8 cellular contexts compared by ENCODE assay signal in genomic region chr14:104794641-104795467, GRCh38. TPM values are rescaled to one million over a fixed set of nuclear protein-coding genes. Genes with fewer than 3 reads are reported as not detected.
A peak's percentile ranks its signal among the peaks of the same experiment; 100 is the strongest.
DNase-seq lines count a peak whose midpoint lies in the region; ATAC-seq and TF ChIP-seq lines count a peak whose summit lies in the region.

No MANE protein-coding gene starts in this region.

- H3K4me3 ChIP-seq in CD8-positive, alpha-beta T cell (ENCODE audit: low read depth, low read length) = peak overlapping the region; percentile 61
- peak overlapping the region; percentile 65 for H3K4me3 ChIP-seq in NT2/D1 (ENCODE audit: insufficient read length, low read depth)
- H3K4me3 ChIP-seq in right lobe of liver = peak overlapping the region; percentile 69 to 88 (median 82)
- peak overlapping the region; percentile 91 for H3K4me3 ChIP-seq in thymus (ENCODE audit: low read length)

- peaks cover 11% of the 10 kb centered on the region for H3K36me3 Mint-ChIP-seq in CD8-positive, alpha-beta T cell
- peaks cover 19% of the 10 kb centered on the region for H3K36me3 Mint-ChIP-seq in central memory CD8-positive, alpha-beta T cell (ENCODE audit: insufficient read depth)

- no peak for TF ChIP-seq CTCF in CD8-positive, alpha-beta T cell (IDR thresholded peaks at IDR 0.05)
- TF ChIP-seq CTCF in right lobe of liver (IDR thresholded peaks at IDR 0.05) = no peak

- H3K27me3 Mint-ChIP-seq in CD8-positive, alpha-beta T cell (ENCODE audit: low read depth) = no peaks in the 10 kb centered on the region
- no peaks in the 10 kb centered on the region for H3K27me3 Mint-ChIP-seq in central memory CD8-positive, alpha-beta T cell

- H3K9me3 ChIP-seq in CD8-positive, alpha-beta T cell (ENCODE audit: low read length) = no peaks in the 10 kb centered on the region
- H3K9me3 ChIP-seq in NT2/D1 (ENCODE audit: insufficient read depth, low read length) (no peaks in the 10 kb centered on the region), right lobe of liver (no peaks in the 10 kb centered on the region), thymus (ENCODE audit: control insufficient read depth) (no peaks in the 10 kb centered on the region)

- POLR2A ChIA-PET in CD8-positive, alpha-beta T cell (lab: Charles Lee) = interaction anchor here (1.6 to 2.1 kb wide), 2 partner anchors 14 to 42 kb away, joined by 4 to 5 read pairs; partner anchors contain the start of gene SIVA1

- CTCF ChIA-PET in CD8-positive, alpha-beta T cell (lab: Charles Lee) = interaction anchor here (1.7 to 1.8 kb wide), 3 partner anchors 25 to 31 kb away, joined by 4 to 7 read pairs (median 6); no protein-coding TSS in a partner anchor

- peak overlapping the region; percentile 88 for H3K4me3 Mint-ChIP-seq in CD8-positive, alpha-beta T cell
- H3K4me3 Mint-ChIP-seq in central memory CD8-positive, alpha-beta T cell = peak overlapping the region; percentile 84

- H3K9me3 Mint-ChIP-seq in CD8-positive, alpha-beta T cell = no peaks in the 10 kb centered on the region
- H3K9me3 Mint-ChIP-seq in central memory CD8-positive, alpha-beta T cell = no peaks in the 10 kb centered on the region

- peaks cover 49% of the 10 kb centered on the region for H3K4me1 Mint-ChIP-seq in CD8-positive, alpha-beta T cell (ENCODE audit: low read depth)
- peaks cover 50% of the 10 kb centered on the region for H3K4me1 Mint-ChIP-seq in central memory CD8-positive, alpha-beta T cell

- TF ChIP-seq POLR2A in right lobe of liver (IDR thresholded peaks at IDR 0.05) = no peak

- intact Hi-C loops in CD8-positive, alpha-beta T cell (cut with DNase I, micrococcal nuclease) = loop anchor here (5.0 to 10.0 kb wide), 3 partner anchors 192 to 522 kb away; partner anchors contain the start of genes BTBD6 (in 1 of the 2) and CLBA1 (in 1 of the 2)
- intact Hi-C loops in right lobe of liver (cut with DNase I) = no loop called here

- H3K27me3 ChIP-seq in CD8-positive, alpha-beta T cell (ENCODE audit: insufficient read depth, low read length) = no peaks in the 10 kb centered on the region
- H3K27me3 ChIP-seq in NT2/D1 (ENCODE audit: insufficient read depth, insufficient read length) (peaks cover 14% of the 10 kb centered on the region), right lobe of liver (no peaks in the 10 kb centered on the region), thymus (ENCODE audit: control insufficient read depth, insufficient read depth) (peaks cover 10% of the 10 kb centered on the region)

- peak overlapping the region; percentile 80 for H3K27ac Mint-ChIP-seq in CD8-positive, alpha-beta T cell
- H3K27ac Mint-ChIP-seq in central memory CD8-positive, alpha-beta T cell (ENCODE audit: low read depth) = peak overlapping the region; percentile 78

- H3K4me1 ChIP-seq in CD8-positive, alpha-beta T cell (ENCODE audit: insufficient read depth, low read length) = peaks cover 34% of the 10 kb centered on the region
- H3K4me1 ChIP-seq in NT2/D1 (ENCODE audit: insufficient read depth, insufficient read length) (peaks cover 40% of the 10 kb centered on the region), right lobe of liver (peaks cover 0 to 52% (median 27%) of the 10 kb centered on the region in 4 donors), thymus (ENCODE audit: control insufficient read depth, insufficient read depth, low read length) (peaks cover 17% of the 10 kb centered on the region)

- 0% methylated on average over 7 of the region's 77 CpGs for WGBS in right lobe of liver (ENCODE audit: insufficient coverage, low coverage, low lambda C conversion rate, missing lambda C conversion rate)
- WGBS in thymus = 4% methylated on average over 77 of the region's 77 CpGs

- no peaks in the 10 kb centered on the region for H3K36me3 ChIP-seq in CD8-positive, alpha-beta T cell (ENCODE audit: insufficient read depth, low read length)
- H3K36me3 ChIP-seq in NT2/D1 (ENCODE audit: insufficient read depth, insufficient read length, low read length) = peaks cover 34% of the 10 kb centered on the region
- peaks cover 0 to under 1% (median 0%) of the 10 kb centered on the region in 4 donors for H3K36me3 ChIP-seq in right lobe of liver
- peaks cover 25% of the 10 kb centered on the region for H3K36me3 ChIP-seq in thymus (ENCODE audit: control insufficient read depth, insufficient read depth)

- H3K9ac ChIP-seq in NT2/D1 (ENCODE audit: insufficient read length, low read depth) = peak overlapping the region; percentile 86

- peak overlapping the region; percentile 7 for H3K27ac ChIP-seq in CD8-positive, alpha-beta T cell (ENCODE audit: low read depth, low read length)
- peak overlapping the region; percentile 53 to 73 (median 68) for H3K27ac ChIP-seq in right lobe of liver
- peak overlapping the region; percentile 21 for H3K27ac ChIP-seq in thymus (ENCODE audit: low read depth)

- ATAC-seq in CD8-positive, alpha-beta T cell = peak; percentile 28
- ATAC-seq in GM21381 (IDR thresholded peaks at IDR 0.05; ENCODE audit: unreplicated experiment) (peak; percentile 43), right lobe of liver (peak in 3 of 4 donors; percentile 8 to 25 (median 13))
- ATAC-seq in central memory CD8-positive, alpha-beta T cell (replicated peaks; ENCODE audit: extremely low read depth, poor library complexity, severe bottlenecking) = peak; percentile 18

- DNase-seq in CD8-positive, alpha-beta T cell = peak in 1 of 7 experiments; percentile 21
- DNase-seq in NT2/D1 (ENCODE audit: low read depth, low spot score) = no peak
- no peak for DNase-seq in central memory CD8-positive, alpha-beta T cell (ENCODE audit: low spot score in 2 of 2)
- DNase-seq in right lobe of liver = peak in 1 of 3 donors; percentile 74
- no peak for DNase-seq in MV-4-11 (lab: John Stamatoyannopoulos, UW)
- DNase-seq in SW480 (ENCODE audit: low spot score) = no peak

RNA-seq across cellular contexts. Expression of gene AKT1, which starts 0.7 kb away (rescaled TPM):
- total RNA-seq in CD8-positive, alpha-beta T cell = 10 to 100 TPM; 65.7 to 67.7 TPM
- 10 to 100 TPM; 66.7 to 92.1 (median 83.9) TPM for total RNA-seq in right lobe of liver
- 90.9 TPM for polyA plus RNA-seq in thymus

RNA-seq across cellular contexts. Expression of gene ZBTB42, which starts 6.0 kb away (rescaled TPM):
- total RNA-seq in CD8-positive, alpha-beta T cell = 1 to 10 TPM; 2.0 to 2.3 TPM
- 10 to 100 TPM in 2 of 6 experiments, 1 to 10 TPM in 4; 2.2 to 13.7 (median 3.6) TPM for total RNA-seq in right lobe of liver
- polyA plus RNA-seq in thymus = 3.2 TPM

RNA-seq across cellular contexts. Expression of gene SIVA1, which starts 41.9 kb away (rescaled TPM):
- 100 to 1,000 TPM; 104 to 115 TPM for total RNA-seq in CD8-positive, alpha-beta T cell
- 100 to 1,000 TPM in 2 of 6 experiments, 10 to 100 TPM in 4; 38.1 to 252 (median 50.6) TPM for total RNA-seq in right lobe of liver
- 143 TPM for polyA plus RNA-seq in thymus

Comparison
In these comparisons a context has a peak if more than half of its experiments do, and no peak if none do; other contexts are left out.
1. H3K27ac ChIP-seq: peak in every context shown above with its lines; median percentile 68 in right lobe of liver; 21 in thymus; 7 in CD8-positive, alpha-beta T cell.
2. intact Hi-C loops: an anchor here in CD8-positive, alpha-beta T cell (5.0 to 10.0 kb wide); none called in right lobe of liver.